Comparison of ENCODE assay signal across 9 cellular contexts in genomic region chr5:139670369-139671095, GRCh38. TPM values are rescaled to one million over a fixed set of nuclear protein-coding genes. Genes with fewer than 3 reads are reported as not detected.
DNase-seq lines count a peak whose midpoint lies in the region; ATAC-seq, FAIRE-seq and TF ChIP-seq lines count a peak whose summit lies in the region.
"Had no signal": no experiment of that assay in that cellular context is flagged by ENCODE, and none has a peak within 500 bp of the region (broad histone marks: within the 10 kb centered on the region; RNA-seq: fewer than 3 reads in every experiment).

No MANE protein-coding gene starts in this region.

- peak overlapping the region; percentile 100 for H3K4me2 ChIP-seq in KMS-11
- peak overlapping the region; percentile 71 for H3K4me2 ChIP-seq in HepG2 (ENCODE audit: low read depth, low read length)

- TF ChIP-seq CTCF in KMS-11 (conservative IDR thresholded peaks at IDR 0.05; ENCODE audit: low read depth, low read length) = peak; percentile 53; the same call in 1 of the 2 replicates
- peak; percentile 67 for TF ChIP-seq CTCF in HepG2 (CRISPR knock-in tag; IDR thresholded peaks at IDR 0.05)
- peak; percentile 52 for TF ChIP-seq CTCF in type B pancreatic cell (conservative IDR thresholded peaks at IDR 0.05)

- H3K9me3 ChIP-seq in HepG2 (ENCODE audit: low read length) = no peaks in the 10 kb centered on the region

- no TSS peak for BruUV-seq in HepG2 (replicated peaks; lab: Mats Ljungman, UMichigan)

- ATAC-seq in GM21786 (IDR thresholded peaks at IDR 0.05; ENCODE audit: unreplicated experiment) (peak; percentile 48), HepG2 (peak; percentile 58)

- TF ChIP-seq EP300 in HepG2 (IDR thresholded peaks at IDR 0.05; ENCODE audit: low read depth in 2 of 2, low read length in 2 of 2) (no peak), HepG2 (CRISPR knock-in tag; IDR thresholded peaks at IDR 0.05; ENCODE audit: borderline replicate concordance) (no peak)

- 83% methylated on average over 13 of the region's 16 CpGs for WGBS in HepG2 (ENCODE audit: low lambda C conversion rate)

- no peaks in the 10 kb centered on the region for H3K27me3 Mint-ChIP-seq in type B pancreatic cell

- H3K4me1 Mint-ChIP-seq in type B pancreatic cell (ENCODE audit: unreplicated experiment) = peaks cover 47% of the 10 kb centered on the region

- peak; percentile 27 for DNase-seq in activated CD4-positive, alpha-beta T cell treated with anti-CD3 and anti-CD28 coated beads for 48 hours
- DNase-seq in activated CD4-positive, alpha-beta T cell treated with anti-CD3 and anti-CD28 coated beads, Interleukin-2, amount 50 U/mL, for 4 hours = no peak
- DNase-seq in amniotic epithelial cell (ENCODE audit: low read depth) = peak; percentile 33
- peak; percentile 45 for DNase-seq in HepG2 (ENCODE audit: low spot score)
- no peak for DNase-seq in type B pancreatic cell (ENCODE audit: extremely low spot score, unreplicated experiment)
- no peak for DNase-seq in SIG-M5 treated with dmso at 0.1 percent for 504 hours (lab: John Stamatoyannopoulos, UW; ENCODE audit: unreplicated experiment)

- TF ChIP-seq RAD21 in HepG2 (CRISPR knock-in tag; IDR thresholded peaks at IDR 0.05) = no peak

- H3K4me1 ChIP-seq in KMS-11 (ENCODE audit: low read depth, poor library complexity, severe bottlenecking) (peaks cover 76% of the 10 kb centered on the region), HepG2 (ENCODE audit: insufficient read depth, low read length) (peaks cover 66% of the 10 kb centered on the region)

- no peaks in the 10 kb centered on the region for H3K36me3 ChIP-seq in KMS-11 (ENCODE audit: insufficient read depth)
- H3K36me3 ChIP-seq in HepG2 (replicated peaks in 1 of 2; ENCODE audit: control insufficient read depth in 1 of 2, insufficient read depth in 2 of 2, low read length in 2 of 2) = peaks cover 1 to 5% of the 10 kb centered on the region in 2 experiments; a peak in 2 of 5 replicates

- peak overlapping the region; percentile 70 for H3K9ac ChIP-seq in KMS-11
- H3K9ac ChIP-seq in HepG2 (ENCODE audit: insufficient read depth, low read depth, low read length) = 0 out of 2 replicates have a peak overlapping the region, but pooled peaks have one; percentile 29

- POLR2A ChIA-PET in HepG2 (lab: Yijun Ruan, JAX) = interaction anchor here (0.8 to 2.0 kb wide), 8 partner anchors 11 to 109 kb away, joined by 3 to 9 read pairs (median 5); partner anchors contain the start of genes CXXC5 and UBE2D2

- peak; percentile 48 for FAIRE-seq in HepG2 (lab: Jason Lieb, UNC)
- FAIRE-seq: G401.6 had no signal

- H4K20me1 ChIP-seq in KMS-11 (ENCODE audit: insufficient read depth) (0 out of 2 replicates have a peak, but pooled peaks cover 3% of the 10 kb centered on the region), HepG2 (ENCODE audit: insufficient read depth, low read length) (peaks cover 71% of the 10 kb centered on the region)

- H3K79me2 ChIP-seq in KMS-11 (ENCODE audit: insufficient read depth, low read depth) (peaks cover 88% of the 10 kb centered on the region), HepG2 (ENCODE audit: insufficient read depth, low read length) (peaks cover 93% of the 10 kb centered on the region)

- no peak overlapping the region for H2AFZ ChIP-seq in KMS-11 (ENCODE audit: low read depth)
- no peak overlapping the region for H2AFZ ChIP-seq in HepG2 (ENCODE audit: low read length)

- CTCF ChIA-PET in HepG2 (lab: Yijun Ruan, JAX; ENCODE audit: low intra/inter-chr PET ratio, low total read pairs) = interaction anchor here (1.4 kb wide), 1 partner anchor 95 kb away, joined by 7 read pairs; no protein-coding TSS in a partner anchor

- H3K27ac ChIP-seq in KMS-11 (peak overlapping the region; percentile 92), HepG2 (ENCODE audit: extremely low read length, insufficient read depth, low read length) (peak overlapping the region; percentile 56)

- intact Hi-C loops in HepG2 (cut with micrococcal nuclease; ENCODE audit: unreplicated experiment) = loop anchor here (1.0 to 2.0 kb wide), 2 partner anchors 15 to 20 kb away; no protein-coding TSS in a partner anchor

- H3K4me3 ChIP-seq in KMS-11 (IDR thresholded peaks at IDR 0.05; ENCODE audit: insufficient read depth, low read depth, low read length) (no peak overlapping the region), HepG2 (replicated peaks in 1 of 3; ENCODE audit: insufficient read depth in 1 of 3, low read depth in 2 of 3, low read length in 3 of 3) (peak overlapping the region in 1 of 3 experiments; percentile 47; a peak in 3 of 6 replicates)

- no peaks in the 10 kb centered on the region for H3K9me3 Mint-ChIP-seq in type B pancreatic cell

- H3K27me3 ChIP-seq in KMS-11 (ENCODE audit: insufficient read depth, low read depth) (no peaks in the 10 kb centered on the region), HepG2 (ENCODE audit: control insufficient read depth in 1 of 2, insufficient read depth in 2 of 2, low read length in 2 of 2) (no peaks in the 10 kb centered on the region)

- no peak for TF ChIP-seq POLR2A in HepG2 (IDR thresholded peaks at IDR 0.05; ENCODE audit: insufficient read depth in 1 of 2, low read depth in 2 of 2, low read length in 2 of 2)

- peak overlapping the region; percentile 70 for H3K4me3 Mint-ChIP-seq in type B pancreatic cell

- H3K36me3 Mint-ChIP-seq in type B pancreatic cell = peaks cover 3% of the 10 kb centered on the region

- in situ Hi-C loops in HepG2 (cut with HindIII; ENCODE audit: extremely low pct_ligation_motif_present, low pct_unique_long_range_greater_than_20kb) = no loop called here

- H3K27ac Mint-ChIP-seq in type B pancreatic cell = peak overlapping the region; percentile 78

TF ChIP-seq in HepG2, 621 proteins besides CTCF, POLR2A, EP300 and RAD21 (continues in another document):
- TF ChIP-seq KDM2A (CRISPR knock-in tag; IDR thresholded peaks at IDR 0.05; ENCODE audit: borderline replicate concordance, low read depth) = no peak
- no peak for TF ChIP-seq ZFP62 (CRISPR knock-in tag; IDR thresholded peaks at IDR 0.05)
- TF ChIP-seq SALL1 (CRISPR knock-in tag; IDR thresholded peaks at IDR 0.05) = no peak
- no peak for TF ChIP-seq ATM (IDR thresholded peaks at IDR 0.05; ENCODE audit: borderline replicate concordance)
- TF ChIP-seq KLF6 (CRISPR knock-in tag; IDR thresholded peaks at IDR 0.05) = no peak
- no peak for TF ChIP-seq NFE2L1 (CRISPR knock-in tag; IDR thresholded peaks at IDR 0.05; ENCODE audit: borderline replicate concordance)
- TF ChIP-seq RBM39 (IDR thresholded peaks at IDR 0.05; ENCODE audit: low read depth, low read length, poor library complexity, severe bottlenecking) = no peak
- no peak for TF ChIP-seq RXRA (CRISPR knock-in tag; IDR thresholded peaks at IDR 0.05)
- no peak for TF ChIP-seq ZNF333 (CRISPR knock-in tag; IDR thresholded peaks at IDR 0.05; ENCODE audit: borderline replicate concordance)
- TF ChIP-seq ZC3H4 (CRISPR knock-in tag; IDR thresholded peaks at IDR 0.05; ENCODE audit: borderline replicate concordance) = no peak
- TF ChIP-seq HMGXB4 (CRISPR knock-in tag; IDR thresholded peaks at IDR 0.05; ENCODE audit: borderline replicate concordance in 1 of 2, low read depth in 1 of 2) = peak in 1 of 2 experiments; percentile 57; a peak in 1 of 4 replicates
- no peak for TF ChIP-seq PTBP1 (IDR thresholded peaks at IDR 0.05; ENCODE audit: low read depth, low read length, poor library complexity, severe bottlenecking)
- TF ChIP-seq MTF2 (CRISPR knock-in tag; IDR thresholded peaks at IDR 0.05; ENCODE audit: borderline replicate concordance) = no peak

RNA-seq across cellular contexts. Expression of gene CXXC5, which starts 22.4 kb away (rescaled TPM):
- total RNA-seq in HepG2 (2016; rRNA removed; fragmentation: Illumina TruSeq; extraction: Trizol) (30.7 and 33.0 TPM in 2 replicates), type B pancreatic cell (ENCODE audit: low replicate concordance) (46.7 and 58.6 TPM in 2 replicates)
- 7.4 and 8.6 TPM in 2 replicates for total RNA-seq in HepG2 (2016; cell fraction: cytosol; rRNA removed; fragmentation: Illumina TruSeq; extraction: Trizol; ENCODE audit: low read depth)
- 30.5 and 33.5 TPM in 2 replicates for total RNA-seq in HepG2 (2016; cell fraction: insoluble cytoplasmic fraction; rRNA removed; fragmentation: Illumina TruSeq; extraction: Trizol)
- total RNA-seq in HepG2 (2016; cell fraction: membrane; rRNA removed; fragmentation: Illumina TruSeq; extraction: Trizol) = 32.7 and 37.9 TPM in 2 replicates
- 17.6 and 21.1 TPM in 2 replicates for total RNA-seq in HepG2 (2016; cell fraction: nucleus; rRNA removed; fragmentation: Illumina TruSeq; extraction: Trizol)
- polyA plus RNA-seq in HepG2 (2011; rRNA removed) = 27.9 and 32.3 TPM in 2 replicates
- 20.7 and 35.7 TPM in 2 replicates for polyA plus RNA-seq in HepG2 (2011; cell fraction: cytosol; rRNA removed)
- 20.0 and 30.1 TPM in 2 replicates for polyA plus RNA-seq in HepG2 (2011; cell fraction: nucleus; rRNA removed)
- polyA plus RNA-seq in HepG2 (2012) = 21.9 and 26.2 TPM in 2 replicates
- polyA plus RNA-seq in HepG2 (2016; cell fraction: cytosol; fragmentation: Illumina TruSeq; extraction: Trizol; ENCODE audit: low read depth) = 7.7 and 8.6 TPM in 2 replicates
- polyA plus RNA-seq in HepG2 (2016; cell fraction: insoluble cytoplasmic fraction; fragmentation: Illumina TruSeq; extraction: Trizol; ENCODE audit: low read depth) = 46.9 and 51.9 TPM in 2 replicates
- polyA plus RNA-seq in HepG2 (2016; cell fraction: membrane; fragmentation: Illumina TruSeq; extraction: Trizol; ENCODE audit: low read depth) = 30.1 and 31.3 TPM in 2 replicates
- polyA plus RNA-seq in HepG2 (2016; cell fraction: nucleus; fragmentation: Illumina TruSeq; extraction: Trizol; ENCODE audit: insufficient read depth, low read depth) = 39.0 and 44.0 TPM in 2 replicates
- 13.2 and 63.5 TPM in 2 replicates for polyA minus RNA-seq in HepG2 (2011; rRNA and poly(A)+ RNA removed; ENCODE audit: low replicate concordance)
- polyA minus RNA-seq in HepG2 (2011; cell fraction: cytosol; rRNA and poly(A)+ RNA removed) = 26.9 and 37.6 TPM in 2 replicates
- polyA minus RNA-seq in HepG2 (2011; cell fraction: nucleus; rRNA and poly(A)+ RNA removed) = 18.7 and 20.6 TPM in 2 replicates

Comparison
In these comparisons a context has a peak if more than half of its experiments do, and no peak if none do; other contexts are left out.
1. DNase-seq: peak in activated CD4-positive, alpha-beta T cell treated with anti-CD3 and anti-CD28 coated beads for 48 hours (single experiment), amniotic epithelial cell (single experiment) and HepG2 (single experiment); none in activated CD4-positive, alpha-beta T cell treated with anti-CD3 and anti-CD28 coated beads, Interleukin-2, amount 50 U/mL, for 4 hours (0 of 2), type B pancreatic cell (single experiment) and SIG-M5 treated with dmso at 0.1 percent for 504 hours (single experiment).
2. Peak in every context shown above with its lines, with median percentiles within 50 percentile points of each other: CTCF ChIP-seq.